Comparison of ENCODE assay signal across 1 cellular context in the genomic region with DNA sequence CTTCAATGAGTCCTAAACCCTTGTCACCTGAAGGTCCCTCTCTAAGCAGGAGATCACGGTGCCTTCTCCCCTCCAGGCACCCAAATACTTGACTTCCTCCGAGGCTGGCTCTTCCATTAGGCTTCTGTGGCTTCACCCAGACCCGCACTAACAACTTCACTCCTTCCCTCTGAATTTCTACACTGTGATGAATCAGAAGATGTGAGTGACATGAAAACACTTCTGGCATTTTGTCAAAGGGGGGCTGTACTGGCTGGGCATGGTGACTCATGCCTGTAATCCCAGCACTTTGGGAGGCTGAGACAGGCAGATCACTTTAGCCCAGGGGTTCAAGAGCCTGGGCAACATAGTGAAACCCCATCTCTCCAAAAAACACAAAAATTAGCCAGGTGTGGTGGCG.
TF ChIP-seq lines count a peak whose summit lies in the region.

No MANE protein-coding gene starts in this region.

TF ChIP-seq in HepG2, 621 proteins besides CTCF, POLR2A, EP300 and RAD21:
- TF ChIP-seq FOSL2 (CRISPR knock-in tag; IDR thresholded peaks at IDR 0.05) (peak; percentile 34; the same call in 1 of the 2 replicates), PHF20 (CRISPR knock-in tag; IDR thresholded peaks at IDR 0.05) (no peak)
